Comparison of ENCODE assay signal across 11 cellular contexts in genomic region chr2:20067992-20068727, GRCh38. TPM values are rescaled to one million over a fixed set of nuclear protein-coding genes. Genes with fewer than 3 reads are reported as not detected.
DNase-seq lines count a peak whose midpoint lies in the region; ATAC-seq lines count a peak whose summit lies in the region.
"Had no signal": no experiment of that assay in that cellular context is flagged by ENCODE, and none has a peak within 500 bp of the region (broad histone marks: within the 10 kb centered on the region; RNA-seq: fewer than 3 reads in every experiment).

No MANE protein-coding gene starts in this region.

- H3K9me3 Mint-ChIP-seq in activated naive CD4-positive, alpha-beta T cell treated with anti-CD3 and anti-CD28 coated beads for 36 hours = no peaks in the 10 kb centered on the region
- H3K9me3 Mint-ChIP-seq: activated naive CD8-positive, alpha-beta T cell treated with anti-CD3 and anti-CD28 coated beads, Interleukin-2, amount 50 U/mL, for 24 hours had no signal

- H3K4me3 Mint-ChIP-seq in activated naive CD4-positive, alpha-beta T cell treated with anti-CD3 and anti-CD28 coated beads for 36 hours = no peak overlapping the region
- H3K4me3 Mint-ChIP-seq: activated naive CD8-positive, alpha-beta T cell treated with anti-CD3 and anti-CD28 coated beads, Interleukin-2, amount 50 U/mL, for 24 hours had no signal

- no peaks in the 10 kb centered on the region for H3K36me3 Mint-ChIP-seq in activated naive CD4-positive, alpha-beta T cell treated with anti-CD3 and anti-CD28 coated beads for 36 hours (ENCODE audit: low read depth)

- intact Hi-C loops in activated naive CD4-positive, alpha-beta T cell treated with anti-CD3 and anti-CD28 coated beads for 36 hours (cut with micrococcal nuclease) = no loop called here

- H3K9me3 ChIP-seq in SK-N-MC (ENCODE audit: low read depth, low read length) = peaks cover 6% of the 10 kb centered on the region; the same call in 1 of the 2 replicates

- DNase-seq in ELR (ENCODE audit: low read depth) (peak; percentile 95), SK-N-MC (ENCODE audit: low read depth, low spot score) (no peak), fibroblast of peridontal ligament (ENCODE audit: extremely low read depth) (peak; percentile 98), skeletal muscle cell (ENCODE audit: low read depth) (peak; percentile 85), hypothalamus (lab: John Stamatoyannopoulos, UW) (no peak), DMS53 (lab: John Stamatoyannopoulos, UW) (no peak)
- DNase-seq in activated naive CD4-positive, alpha-beta T cell treated with anti-CD3 and anti-CD28 coated beads for 36 hours = no peak
- DNase-seq: activated naive CD8-positive, alpha-beta T cell treated with anti-CD3 and anti-CD28 coated beads, Interleukin-2, amount 50 U/mL, for 24 hours; NCI-H524; stimulated activated naive CD4-positive, alpha-beta T cell had no signal

- CTCF ChIA-PET in activated naive CD4-positive, alpha-beta T cell treated with anti-CD3 and anti-CD28 coated beads for 36 hours (lab: Charles Lee) = no interaction called here

- H3K4me3 ChIP-seq in SK-N-MC (0 out of 2 replicates have a peak overlapping the region, but pooled peaks have one; percentile 6), skeletal muscle cell (ENCODE audit: low read depth, low read length) (no peak overlapping the region)

- H3K27ac Mint-ChIP-seq in activated naive CD4-positive, alpha-beta T cell treated with anti-CD3 and anti-CD28 coated beads for 36 hours = no peak overlapping the region
- H3K27ac Mint-ChIP-seq: activated naive CD8-positive, alpha-beta T cell treated with anti-CD3 and anti-CD28 coated beads, Interleukin-2, amount 50 U/mL, for 24 hours had no signal

- no peak overlapping the region for H3K9ac ChIP-seq in SK-N-MC (ENCODE audit: insufficient read length)

- peak overlapping the region; percentile 90 for H3K27ac ChIP-seq in SK-N-MC

- ATAC-seq in GM21825 (IDR thresholded peaks at IDR 0.05; ENCODE audit: unreplicated experiment) = no peak
- ATAC-seq: activated naive CD8-positive, alpha-beta T cell treated with anti-CD3 and anti-CD28 coated beads, Interleukin-2, amount 50 U/mL, for 24 hours had no signal

- H3K36me3 ChIP-seq in SK-N-MC (ENCODE audit: insufficient read depth, low read length) = no peaks in the 10 kb centered on the region

- H3K4me1 Mint-ChIP-seq in activated naive CD4-positive, alpha-beta T cell treated with anti-CD3 and anti-CD28 coated beads for 36 hours (ENCODE audit: low read depth) = peaks cover 3% of the 10 kb centered on the region
- H3K4me1 Mint-ChIP-seq: activated naive CD8-positive, alpha-beta T cell treated with anti-CD3 and anti-CD28 coated beads, Interleukin-2, amount 50 U/mL, for 24 hours had no signal

- peaks cover 3% of the 10 kb centered on the region for H3K27me3 Mint-ChIP-seq in activated naive CD4-positive, alpha-beta T cell treated with anti-CD3 and anti-CD28 coated beads for 36 hours (ENCODE audit: low read depth)

RNA-seq across cellular contexts. Expression of gene LAPTM4A, which starts 16.7 kb away (rescaled TPM):
- total RNA-seq in activated naive CD4-positive, alpha-beta T cell treated with anti-CD3 and anti-CD28 coated beads for 36 hours = 10 to 100 TPM; 23.4 to 24.4 TPM

RNA-seq across cellular contexts. Expression of gene MATN3, which starts 55.7 kb away (rescaled TPM):
- not detected for total RNA-seq in activated naive CD4-positive, alpha-beta T cell treated with anti-CD3 and anti-CD28 coated beads for 36 hours

Comparison
In these comparisons a context has a peak if more than half of its experiments do, and no peak if none do; other contexts are left out.
1. DNase-seq: peak in ELR (single experiment), fibroblast of peridontal ligament (single experiment) and skeletal muscle cell (single experiment); none in SK-N-MC (single experiment), hypothalamus (0 of 51), DMS53 (single experiment) and activated naive CD4-positive, alpha-beta T cell treated with anti-CD3 and anti-CD28 coated beads for 36 hours (single experiment).